ENCODE assay signal across 24 cellular contexts in genomic region chr4:101183658-101184373, GRCh38.
DNase-seq lines count a peak whose midpoint lies in the region; ATAC-seq and TF ChIP-seq lines count a peak whose summit lies in the region.
"Had no signal": no experiment of that assay in that cellular context is flagged by ENCODE, and none has a peak within 500 bp of the region (broad histone marks: within the 10 kb centered on the region; RNA-seq: fewer than 3 reads in every experiment).

No MANE protein-coding gene starts in this region.

- CTCF ChIA-PET in activated CD8-positive, alpha-beta memory T cell treated with anti-CD3 and anti-CD28 coated beads, Interleukin-2, amount 10 ng/mL, durations not matched to agents 7 days and 5 days (lab: Charles Lee), result no interaction called here
- CTCF ChIA-PET in WTC11 (lab: Charles Lee), result interaction anchor here (1.6 kb wide), 1 partner anchor 14 kb away, joined by 5 read pairs; no protein-coding TSS in a partner anchor

- peaks cover 25% of the 10 kb centered on the region for H3K36me3 Mint-ChIP-seq in activated CD8-positive, alpha-beta memory T cell treated with anti-CD3 and anti-CD28 coated beads, Interleukin-2, amount 10 ng/mL, durations not matched to agents 7 days and 5 days
- peaks cover 21% of the 10 kb centered on the region for H3K36me3 Mint-ChIP-seq in WTC11

- H3K36me3 ChIP-seq in colonic mucosa (no peaks in the 10 kb centered on the region), osteoblast (ENCODE audit: insufficient read depth, low read length) (peaks cover 3% of the 10 kb centered on the region)
- H3K36me3 ChIP-seq: esophagus muscularis mucosa had no signal

- POLR2A ChIA-PET in WTC11 (lab: Charles Lee), result no interaction called here

- no peak overlapping the region for H3K27ac Mint-ChIP-seq in activated CD8-positive, alpha-beta memory T cell treated with anti-CD3 and anti-CD28 coated beads, Interleukin-2, amount 10 ng/mL, durations not matched to agents 7 days and 5 days
- H3K27ac Mint-ChIP-seq in WTC11, result no peak overlapping the region
- H3K27ac Mint-ChIP-seq: H9; memory B cell; natural killer cell treated with Interleukin-12 subunit alpha and Interleukin-12 subunit beta and Interleukin-15 and Interleukin-18, amount 100 ng/mL, for 72 hours had no signal

- peaks cover 49% of the 10 kb centered on the region for H3K79me2 ChIP-seq in osteoblast (ENCODE audit: insufficient read depth, low read length)

- DNase-seq in NCI-H226, result peak; percentile 56
- no peak for DNase-seq in colonic mucosa
- DNase-seq in osteoblast (ENCODE audit: insufficient read length, low spot score, missing footprints), result no peak
- DNase-seq in G401 (ENCODE audit: low spot score), result no peak
- DNase-seq in activated CD8-positive, alpha-beta memory T cell treated with anti-CD3 and anti-CD28 coated beads, Interleukin-2, amount 10 ng/mL, durations not matched to agents 7 days and 5 days, result no peak
- DNase-seq in WTC11 (ENCODE audit: low spot score), result no peak
- no peak for DNase-seq in stimulated activated naive CD8-positive, alpha-beta T cell treated with anti-CD3 and anti-CD28 coated beads, Interleukin-15, Interleukin-2, amounts not matched to agents 100 U/mL and 50 U/mL, for 24 hours
- DNase-seq: activated CD4-positive, alpha-beta T cell treated with anti-CD3 and anti-CD28 coated beads for 48 hours; activated naive CD4-positive, alpha-beta T cell treated with anti-CD3 and anti-CD28 coated beads, Interleukin-2, amount 50 U/mL, for 16 hours; Calu3; dermis blood vessel endothelial cell; GDM1; H9; head of caudate nucleus; NCI-H187; NCI-H446 treated with DMSO at 0.1 percent for 48 hours; stimulated activated CD4-positive, alpha-beta T cell treated with anti-CD3 and anti-CD28 coated beads, Interleukin-12 subunit alpha, Interleukin-12 subunit beta, amount 100 ng/mL, for 4 hours; T-helper 9 cell had no signal

- H3K9me3 ChIP-seq in colonic mucosa (no peaks in the 10 kb centered on the region), osteoblast (ENCODE audit: low read depth, low read length) (no peaks in the 10 kb centered on the region)
- H3K9me3 ChIP-seq: esophagus muscularis mucosa had no signal

- no peaks in the 10 kb centered on the region for H3K27me3 Mint-ChIP-seq in activated CD8-positive, alpha-beta memory T cell treated with anti-CD3 and anti-CD28 coated beads, Interleukin-2, amount 10 ng/mL, durations not matched to agents 7 days and 5 days
- H3K27me3 Mint-ChIP-seq in WTC11 (ENCODE audit: low read depth), result no peaks in the 10 kb centered on the region
- H3K27me3 Mint-ChIP-seq: B cell; memory B cell; natural killer cell treated with Interleukin-12 subunit alpha and Interleukin-12 subunit beta and Interleukin-15 and Interleukin-18, amount 100 ng/mL, for 72 hours had no signal

- H3K9me3 Mint-ChIP-seq in activated CD8-positive, alpha-beta memory T cell treated with anti-CD3 and anti-CD28 coated beads, Interleukin-2, amount 10 ng/mL, durations not matched to agents 7 days and 5 days (ENCODE audit: low read depth), result peaks cover 10% of the 10 kb centered on the region
- H3K9me3 Mint-ChIP-seq in WTC11, result peaks cover 22% of the 10 kb centered on the region
- H3K9me3 Mint-ChIP-seq: memory B cell; natural killer cell treated with Interleukin-12 subunit alpha and Interleukin-12 subunit beta and Interleukin-15 and Interleukin-18, amount 100 ng/mL, for 72 hours had no signal

- peaks cover 11% of the 10 kb centered on the region for H3K4me1 Mint-ChIP-seq in activated CD8-positive, alpha-beta memory T cell treated with anti-CD3 and anti-CD28 coated beads, Interleukin-2, amount 10 ng/mL, durations not matched to agents 7 days and 5 days
- peaks cover 22% of the 10 kb centered on the region for H3K4me1 Mint-ChIP-seq in WTC11

- intact Hi-C loops in colonic mucosa (cut with DNase I), result loop anchor here (10.0 kb wide), 1 partner anchor 161 kb away; the partner anchor contains the start of gene PPP3CA

- no peaks in the 10 kb centered on the region for H3K27me3 ChIP-seq in colonic mucosa
- no peaks in the 10 kb centered on the region for H3K27me3 ChIP-seq in osteoblast (ENCODE audit: insufficient read depth, low read length)
- H3K27me3 ChIP-seq: esophagus muscularis mucosa had no signal

- H3K4me3 ChIP-seq in colonic mucosa (no peak overlapping the region), osteoblast (ENCODE audit: insufficient read depth, low read length) (no peak overlapping the region)
- H3K4me3 ChIP-seq: esophagus muscularis mucosa, GM12878 had no signal

- H3K9ac ChIP-seq in colonic mucosa (ENCODE audit: low read depth in 2 of 2, low read length in 2 of 2), result peak overlapping the region in 1 of 2 donors; percentile 40

- H3K4me2 ChIP-seq in osteoblast (ENCODE audit: insufficient read depth, low read length), result peak overlapping the region; percentile 47

- H4K20me1 ChIP-seq in osteoblast (ENCODE audit: insufficient read depth, low read length), result peaks cover 8% of the 10 kb centered on the region

- TF ChIP-seq CTCF in colonic mucosa (IDR thresholded peaks at IDR 0.05) (no peak), osteoblast (IDR thresholded peaks at IDR 0.05; ENCODE audit: extremely low read depth, low read depth, low read length) (no peak), WTC11 (IDR thresholded peaks at IDR 0.05) (no peak)

- no peak overlapping the region for H3K4me3 Mint-ChIP-seq in activated CD8-positive, alpha-beta memory T cell treated with anti-CD3 and anti-CD28 coated beads, Interleukin-2, amount 10 ng/mL, durations not matched to agents 7 days and 5 days
- H3K4me3 Mint-ChIP-seq in WTC11, result no peak overlapping the region
- H3K4me3 Mint-ChIP-seq: B cell; H9; memory B cell; natural killer cell treated with Interleukin-12 subunit alpha and Interleukin-12 subunit beta and Interleukin-15 and Interleukin-18, amount 100 ng/mL, for 72 hours had no signal

- no peak overlapping the region for H2AFZ ChIP-seq in osteoblast (ENCODE audit: low read length)

- H3K4me1 ChIP-seq in colonic mucosa, result no peaks in the 10 kb centered on the region
- H3K4me1 ChIP-seq in osteoblast (ENCODE audit: insufficient read depth, low read length), result peaks cover 15% of the 10 kb centered on the region

- peak; percentile 56 for ATAC-seq in GM21390 (IDR thresholded peaks at IDR 0.05; ENCODE audit: unreplicated experiment)
- ATAC-seq in activated CD8-positive, alpha-beta memory T cell treated with anti-CD3 and anti-CD28 coated beads, Interleukin-2, amount 10 ng/mL, durations not matched to agents 7 days and 5 days, result no peak
- no peak for ATAC-seq in WTC11
- no peak for ATAC-seq in stimulated activated naive CD8-positive, alpha-beta T cell treated with anti-CD3 and anti-CD28 coated beads, Interleukin-15, Interleukin-2, amounts not matched to agents 100 U/mL and 50 U/mL, for 24 hours
- ATAC-seq: GM12878 had no signal

- H3K27ac ChIP-seq in colonic mucosa (peak overlapping the region; percentile 43), osteoblast (ENCODE audit: low read depth, low read length) (peak overlapping the region; percentile 15)
- H3K27ac ChIP-seq: esophagus muscularis mucosa had no signal

- in situ Hi-C loops in G401 (cut with HindIII; ENCODE audit: low sequenced_read_pairs), result no loop called here

TF ChIP-seq in WTC11, 78 proteins besides CTCF, POLR2A, EP300 and RAD21 (continues in another document):
- no peak for TF ChIP-seq ATF1 (CRISPR knock-in tag; IDR thresholded peaks at IDR 0.05)
- no peak for TF ChIP-seq IRF1 (CRISPR knock-in tag; IDR thresholded peaks at IDR 0.05)
- no peak for TF ChIP-seq NFE2L1 (CRISPR knock-in tag; IDR thresholded peaks at IDR 0.05)
- TF ChIP-seq KAT7 (CRISPR knock-in tag; IDR thresholded peaks at IDR 0.05; ENCODE audit: borderline replicate concordance), result no peak
- no peak for TF ChIP-seq E2F5 (CRISPR knock-in tag; IDR thresholded peaks at IDR 0.05)
- TF ChIP-seq JAZF1 (CRISPR knock-in tag; IDR thresholded peaks at IDR 0.05), result no peak
- TF ChIP-seq E2F1 (CRISPR knock-in tag; IDR thresholded peaks at IDR 0.05), result no peak
